In the genomic region with DNA sequence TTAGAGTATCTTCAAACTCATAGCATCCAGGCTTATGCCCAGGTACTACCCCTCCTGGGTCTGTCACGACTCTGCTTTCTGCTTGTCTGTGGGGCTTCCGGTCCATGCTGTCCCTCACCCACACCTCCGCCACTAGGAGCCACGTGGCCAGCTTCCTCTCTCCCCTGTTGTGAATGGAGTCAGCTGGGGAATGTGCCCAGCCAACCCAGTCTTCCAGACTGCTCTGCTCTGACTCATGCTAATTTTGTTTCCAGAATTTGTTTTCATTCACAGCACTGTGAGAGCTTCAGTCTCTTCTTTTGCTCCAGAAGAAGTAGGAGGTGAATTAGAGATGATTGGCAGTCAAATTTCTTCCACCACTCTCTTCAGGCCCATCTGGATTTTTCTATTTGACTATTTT, we compare ENCODE assay signal across 13 cellular contexts.
DNase-seq lines count a peak whose midpoint lies in the region; FAIRE-seq and TF ChIP-seq lines count a peak whose summit lies in the region.
"Had no signal": no experiment of that assay in that cellular context is flagged by ENCODE, and none has a peak within 500 bp of the region (broad histone marks: within the 10 kb centered on the region; RNA-seq: fewer than 3 reads in every experiment).

No MANE protein-coding gene starts in this region.

- H3K4me1 Mint-ChIP-seq in MCF 10A (ENCODE audit: insufficient read depth, unreplicated experiment), result peaks cover 8% of the 10 kb centered on the region
- H3K4me1 Mint-ChIP-seq: stimulated activated naive B cell treated with anti-CD40 and anti-IgM and Interleukin-4, amounts not matched to agents 10 μg/mL and 1 μg/mL and 100 μg/mL, for 72 hours had no signal

- H3K36me3 Mint-ChIP-seq in MCF 10A (ENCODE audit: insufficient read depth, unreplicated experiment), result no peaks in the 10 kb centered on the region
- H3K36me3 Mint-ChIP-seq: stimulated activated naive B cell treated with anti-CD40 and anti-IgM and Interleukin-4, amounts not matched to agents 10 μg/mL and 1 μg/mL and 100 μg/mL, for 72 hours had no signal

- no peak for FAIRE-seq in GM12891 (lab: Jason Lieb, UNC)
- FAIRE-seq: A549 had no signal

- no peak for TF ChIP-seq POLR2A in breast epithelium (IDR thresholded peaks at IDR 0.05)
- no peak for TF ChIP-seq POLR2A in vagina (IDR thresholded peaks at IDR 0.05)
- TF ChIP-seq POLR2A in testis (IDR thresholded peaks at IDR 0.05), result no peak
- no peak for TF ChIP-seq POLR2A in GM12891 (IDR thresholded peaks at IDR 0.05; ENCODE audit: low read depth, low read length)

- intact Hi-C loops in MCF 10A (cut with micrococcal nuclease), result no loop called here
- intact Hi-C loops in breast epithelium (cut with DNase I; ENCODE audit: low total_unique reads), result no loop called here
- intact Hi-C loops in vagina (cut with DNase I), result no loop called here
- intact Hi-C loops in testis (cut with DNase I; ENCODE audit: low total_unique reads), result no loop called here

- H3K27me3 Mint-ChIP-seq in MCF 10A (ENCODE audit: insufficient read depth, unreplicated experiment), result no peaks in the 10 kb centered on the region

- H3K27ac Mint-ChIP-seq in MCF 10A (ENCODE audit: low read depth, unreplicated experiment), result peak overlapping the region; percentile 14
- H3K27ac Mint-ChIP-seq: stimulated activated naive B cell treated with anti-CD40 and anti-IgM and Interleukin-4, amounts not matched to agents 10 μg/mL and 1 μg/mL and 100 μg/mL, for 72 hours had no signal

- POLR2A ChIA-PET in MCF 10A (lab: Yijun Ruan, JAX), result interaction anchor here (0.6 kb wide), 1 partner anchor 33 kb away, joined by 3 read pairs; no protein-coding TSS in a partner anchor

- no peaks in the 10 kb centered on the region for H3K9me3 Mint-ChIP-seq in MCF 10A (ENCODE audit: unreplicated experiment)

- BruUV-seq in MCF 10A (replicated peaks; lab: Mats Ljungman, UMichigan), result no TSS peak

- H3K4me3 ChIP-seq in breast epithelium (no peak overlapping the region), choroid plexus epithelial cell (ENCODE audit: low read depth, low read length) (no peak overlapping the region), vagina (no peak overlapping the region), testis (no peak overlapping the region)
- H3K4me3 ChIP-seq: A549 had no signal

- H3K36me3 ChIP-seq in breast epithelium (no peaks in the 10 kb centered on the region), vagina (no peaks in the 10 kb centered on the region), testis (ENCODE audit: low read depth, missing control alignments) (no peaks in the 10 kb centered on the region)

- H3K4me1 ChIP-seq in breast epithelium (peaks cover 0 to 5% of the 10 kb centered on the region in 2 donors), vagina (no peaks in the 10 kb centered on the region), testis (no peaks in the 10 kb centered on the region)
- H3K4me1 ChIP-seq: A549 had no signal

- H3K4me3 Mint-ChIP-seq in MCF 10A (ENCODE audit: unreplicated experiment), result no peak overlapping the region
- H3K4me3 Mint-ChIP-seq: stimulated activated naive B cell treated with anti-CD40 and anti-IgM and Interleukin-4, amounts not matched to agents 10 μg/mL and 1 μg/mL and 100 μg/mL, for 72 hours had no signal

- H3K27me3 ChIP-seq in breast epithelium (no peaks in the 10 kb centered on the region), vagina (no peaks in the 10 kb centered on the region), testis (no peaks in the 10 kb centered on the region)

- DNase-seq in MCF 10A (ENCODE audit: unreplicated experiment), result peak; percentile 51
- DNase-seq in breast epithelium (ENCODE audit: low spot score in 2 of 2), result no peak
- DNase-seq in choroid plexus epithelial cell (ENCODE audit: low read depth), result peak; percentile 50
- DNase-seq in lung microvascular endothelial cell (ENCODE audit: low read depth in 2 of 2), result peak; percentile 11 to 22
- no peak for DNase-seq in vagina (ENCODE audit: extremely low spot score in 2 of 2)
- DNase-seq in testis, result no peak
- DNase-seq in HT-29 (ENCODE audit: low spot score), result no peak
- DNase-seq in GM12891 (ENCODE audit: insufficient read length, low spot score), result no peak
- DNase-seq: DND-41; NCI-H1694 treated with DMSO at 0.1 percent for 48 hours; stimulated activated naive B cell treated with anti-CD40 and anti-IgM and Interleukin-4, amounts not matched to agents 10 μg/mL and 1 μg/mL and 100 μg/mL, for 72 hours; T1000 had no signal

- CTCF ChIA-PET in MCF 10A (lab: Yijun Ruan, JAX), result no interaction called here

- no peak overlapping the region for H3K27ac ChIP-seq in breast epithelium
- no peak overlapping the region for H3K27ac ChIP-seq in vagina
- H3K27ac ChIP-seq in testis, result no peak overlapping the region
- H3K27ac ChIP-seq: A549 had no signal

- 63 to 76% methylated on average over 4 of the region's 4 CpGs for WGBS in testis, 2 donors

- H3K9me3 ChIP-seq in breast epithelium (no peaks in the 10 kb centered on the region), vagina (no peaks in the 10 kb centered on the region), testis (no peaks in the 10 kb centered on the region)
- H3K9me3 ChIP-seq: A549 had no signal

- TF ChIP-seq CTCF in MCF 10A (IDR thresholded peaks at IDR 0.05; ENCODE audit: unreplicated experiment), result no peak
- TF ChIP-seq CTCF in breast epithelium (IDR thresholded peaks at IDR 0.05), result no peak
- TF ChIP-seq CTCF in choroid plexus epithelial cell (conservative IDR thresholded peaks at IDR 0.05; ENCODE audit: low read depth, low read length), result no peak
- TF ChIP-seq CTCF in vagina (IDR thresholded peaks at IDR 0.05), result no peak
- TF ChIP-seq CTCF in testis (IDR thresholded peaks at IDR 0.05), result no peak

TF ChIP-seq in GM12891, 5 proteins besides CTCF, POLR2A, EP300 and RAD21:
- TF ChIP-seq POLR2AphosphoS5 (IDR thresholded peaks at IDR 0.05; ENCODE audit: low read depth, low read length) (no peak), PAX5 (IDR thresholded peaks at IDR 0.05; ENCODE audit: insufficient read depth, low read length, severe bottlenecking) (no peak), POU2F2 (IDR thresholded peaks at IDR 0.05; ENCODE audit: low read depth, low read length) (no peak), TAF1 (IDR thresholded peaks at IDR 0.05; ENCODE audit: low read depth, low read length) (no peak), SPI1 (IDR thresholded peaks at IDR 0.05; ENCODE audit: low read depth, low read length) (no peak)

Comparison
In these comparisons a context has a peak if more than half of its experiments do, and no peak if none do; other contexts are left out.
1. DNase-seq: peak in MCF 10A (single experiment), choroid plexus epithelial cell (single experiment) and lung microvascular endothelial cell (2 of 2); none in breast epithelium (0 of 2), vagina (0 of 2), testis (single experiment), HT-29 (single experiment) and GM12891 (single experiment).